In the genomic region with DNA sequence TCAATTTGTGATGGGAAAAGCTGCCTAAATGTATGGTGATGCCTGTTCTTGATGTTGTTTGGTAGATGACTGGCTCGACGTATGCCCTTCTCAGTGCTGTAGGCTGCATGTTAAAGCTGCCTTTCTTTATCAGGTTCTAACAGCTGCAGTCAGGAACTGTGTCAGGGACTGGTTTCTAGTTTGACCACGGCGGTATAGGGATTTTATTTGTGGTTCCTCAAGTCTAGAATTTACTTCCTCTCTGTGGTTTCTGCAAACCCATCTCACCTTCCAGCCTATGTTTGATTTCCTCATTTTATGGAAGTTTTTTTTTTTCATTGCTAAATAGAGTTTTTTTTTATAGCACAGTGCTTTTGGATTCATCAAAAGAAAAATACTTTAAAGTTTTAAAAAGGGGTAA, we compare ENCODE assay signal across 8 cellular contexts. TPM values are rescaled to one million over a fixed set of nuclear protein-coding genes. Genes with fewer than 3 reads are reported as not detected.
A peak's percentile ranks its signal among the peaks of the same experiment; 100 is the strongest.
DNase-seq lines count a peak whose midpoint lies in the region; ATAC-seq, FAIRE-seq and TF ChIP-seq lines count a peak whose summit lies in the region.

No MANE protein-coding gene starts in this region.

- H3K9me3 ChIP-seq in Caco-2: no peaks in the 10 kb centered on the region
- no peaks in the 10 kb centered on the region for H3K9me3 ChIP-seq in kidney (ENCODE audit: control insufficient read depth in 1 of 2, low read length in 2 of 2)

- H3K4me3 ChIP-seq in Caco-2 (ENCODE audit: low read depth, low read length) (no peak overlapping the region), kidney (ENCODE audit: low read length in 2 of 2) (no peak overlapping the region)

- H3K4me3 Mint-ChIP-seq in Caco-2 (ENCODE audit: unreplicated experiment): no peak overlapping the region

- CTCF ChIA-PET in Caco-2 (lab: Charles Lee): interaction anchor here (2.1 kb wide), 1 partner anchor 23 kb away, joined by 9 read pairs; no protein-coding TSS in a partner anchor

- no peak for TF ChIP-seq CTCF in Caco-2 (IDR thresholded peaks at IDR 0.05; ENCODE audit: insufficient read depth in 1 of 2, low read depth in 1 of 2, low read length in 1 of 2, severe bottlenecking in 1 of 2, unreplicated experiment in 1 of 2)
- TF ChIP-seq CTCF in kidney (IDR thresholded peaks at IDR 0.05; ENCODE audit: borderline replicate concordance, extremely low read depth, insufficient read depth): no peak

- H3K9me3 Mint-ChIP-seq in Caco-2 (ENCODE audit: unreplicated experiment): no peaks in the 10 kb centered on the region

- H3K4me1 ChIP-seq in Caco-2 (peaks cover 40% of the 10 kb centered on the region), kidney (ENCODE audit: control insufficient read depth in 1 of 2, insufficient read depth in 1 of 2, low read depth in 1 of 2, low read length in 2 of 2) (peaks cover 2 to 32% of the 10 kb centered on the region in 2 donors)

- POLR2A ChIA-PET in Caco-2 (lab: Charles Lee): no interaction called here

- H3K27me3 Mint-ChIP-seq in Caco-2 (ENCODE audit: insufficient read depth, unreplicated experiment): no peaks in the 10 kb centered on the region

- H3K36me3 ChIP-seq in Caco-2 (ENCODE audit: control insufficient read depth, insufficient read depth, low read length) (no peaks in the 10 kb centered on the region), kidney (ENCODE audit: control insufficient read depth in 1 of 2, insufficient read depth in 2 of 2, low read length in 2 of 2) (peaks cover 0 to 8% of the 10 kb centered on the region in 2 donors)

- H3K36me3 Mint-ChIP-seq in Caco-2 (ENCODE audit: insufficient read depth, unreplicated experiment): no peaks in the 10 kb centered on the region

- H3K27ac Mint-ChIP-seq in Caco-2 (ENCODE audit: unreplicated experiment): peak overlapping the region; percentile 16

- H3K9ac ChIP-seq in kidney (ENCODE audit: low read length in 2 of 2): no peak overlapping the region

- peaks cover 32% of the 10 kb centered on the region for H3K4me1 Mint-ChIP-seq in Caco-2 (ENCODE audit: low read depth, unreplicated experiment)

- H3K27ac ChIP-seq in kidney (ENCODE audit: low read depth in 2 of 2, low read length in 2 of 2): peak overlapping the region; percentile 12 to 82

- no TSS peak for BruUV-seq in Caco-2 (replicated peaks; lab: Mats Ljungman, UMichigan)

- FAIRE-seq in kidney (lab: Jason Lieb, UNC): no peak

- no peaks in the 10 kb centered on the region for H3K27me3 ChIP-seq in Caco-2 (replicated peaks; ENCODE audit: control insufficient read depth, insufficient read depth, low read length)

- DNase-seq in Caco-2 (no peak), SW480 (ENCODE audit: low spot score) (peak; percentile 83), kidney (no peak), NCI-H1092 (lab: John Stamatoyannopoulos, UW) (no peak), islet precursor cell (no peak), GM03348 (ENCODE audit: low spot score) (no peak)

- ATAC-seq in GM19328 (IDR thresholded peaks at IDR 0.05; ENCODE audit: unreplicated experiment) (peak; percentile 69), HG03139 (IDR thresholded peaks at IDR 0.05; ENCODE audit: unreplicated experiment) (peak; percentile 64)

- intact Hi-C loops in Caco-2 (cut with micrococcal nuclease; ENCODE audit: unreplicated experiment): no loop called here
- intact Hi-C loops in kidney (cut with DNase I): no loop called here

RNA-seq across cellular contexts. Expression of gene LMTK2, which starts 26.5 kb away (rescaled TPM):
- total RNA-seq in Caco-2 (2022): 21.9 and 22.3 TPM in 2 replicates
- total RNA-seq in kidney: 24.8 TPM
- 3.3 TPM for polyA plus RNA-seq in kidney (ENCODE audit: insufficient read depth, low read depth, low replicate concordance)
